1 cellular context compared by ENCODE assay signal in genomic region chr5:39283231-39283818, GRCh38.
TF ChIP-seq lines count a peak whose summit lies in the region.

No MANE protein-coding gene starts in this region.

TF ChIP-seq in HepG2, 621 proteins besides CTCF, POLR2A, EP300 and RAD21 (continued from another document):
- TF ChIP-seq PAXIP1 (CRISPR knock-in tag; conservative IDR thresholded peaks at IDR 0.05) (0 out of 2 replicates have a peak, but pooled peaks have one; percentile 19), REL (CRISPR knock-in tag; conservative IDR thresholded peaks at IDR 0.05) (no peak), NBN (conservative IDR thresholded peaks at IDR 0.05) (no peak), ZNF263 (CRISPR knock-in tag; IDR thresholded peaks at IDR 0.05) (0 out of 2 replicates have a peak, but pooled peaks have one; percentile 14), HNRNPUL1 (IDR thresholded peaks at IDR 0.05; ENCODE audit: low read depth, low read length) (0 out of 2 replicates have a peak, but pooled peaks have one; percentile 16), ATM (IDR thresholded peaks at IDR 0.05; ENCODE audit: borderline replicate concordance) (no peak), ZNF24 (IDR thresholded peaks at IDR 0.05) (no peak), MIXL1 (CRISPR knock-in tag; IDR thresholded peaks at IDR 0.05) (0 out of 2 replicates have a peak, but pooled peaks have one; percentile 32), SOX6 (IDR thresholded peaks at IDR 0.05) (no peak), SOX6 (CRISPR knock-in tag; IDR thresholded peaks at IDR 0.05) (peak; percentile 35; the same call in 1 of the 2 replicates), ZBTB7A (CRISPR knock-in tag; IDR thresholded peaks at IDR 0.05) (no peak), DPF2 (CRISPR knock-in tag; IDR thresholded peaks at IDR 0.05; ENCODE audit: borderline replicate concordance, low read depth) (no peak), ZSCAN5A (CRISPR knock-in tag; IDR thresholded peaks at IDR 0.05; ENCODE audit: borderline replicate concordance) (no peak), NR3C1 (CRISPR knock-in tag; IDR thresholded peaks at IDR 0.05) (no peak), ZNF7 (CRISPR knock-in tag; IDR thresholded peaks at IDR 0.05) (no peak), STAG1 (CRISPR knock-in tag; IDR thresholded peaks at IDR 0.05) (peak; percentile 81), HNF1A (IDR thresholded peaks at IDR 0.05; ENCODE audit: low read depth) (0 out of 2 replicates have a peak, but pooled peaks have one; percentile 28), HNF1A (CRISPR knock-in tag; IDR thresholded peaks at IDR 0.05; ENCODE audit: borderline replicate concordance) (no peak), ZNF33A (CRISPR knock-in tag; IDR thresholded peaks at IDR 0.05; ENCODE audit: borderline replicate concordance) (no peak)
- TF ChIP-seq, protein P1, sequence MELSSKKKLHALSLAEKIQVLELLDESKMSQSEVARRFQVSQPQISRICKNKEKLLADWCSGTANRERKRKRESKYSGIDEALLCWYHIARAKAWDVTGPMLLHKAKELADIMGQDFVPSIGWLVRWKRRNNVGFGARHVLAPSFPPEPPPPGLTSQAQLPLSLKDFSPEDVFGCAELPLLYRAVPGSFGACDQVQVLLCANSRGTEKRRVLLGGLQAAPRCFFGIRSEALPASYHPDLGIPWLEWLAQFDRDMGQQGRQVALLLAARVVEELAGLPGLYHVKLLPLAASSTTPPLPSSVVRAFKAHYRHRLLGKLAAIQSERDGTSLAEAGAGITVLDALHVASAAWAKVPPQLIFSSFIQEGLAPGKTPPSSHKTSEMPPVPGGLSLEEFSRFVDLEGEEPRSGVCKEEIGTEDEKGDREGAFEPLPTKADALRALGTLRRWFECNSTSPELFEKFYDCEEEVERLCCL (CRISPR knock-in tag; IDR thresholded peaks at IDR 0.05; ENCODE audit: borderline replicate concordance) = no peak
- TF ChIP-seq, protein P2, sequence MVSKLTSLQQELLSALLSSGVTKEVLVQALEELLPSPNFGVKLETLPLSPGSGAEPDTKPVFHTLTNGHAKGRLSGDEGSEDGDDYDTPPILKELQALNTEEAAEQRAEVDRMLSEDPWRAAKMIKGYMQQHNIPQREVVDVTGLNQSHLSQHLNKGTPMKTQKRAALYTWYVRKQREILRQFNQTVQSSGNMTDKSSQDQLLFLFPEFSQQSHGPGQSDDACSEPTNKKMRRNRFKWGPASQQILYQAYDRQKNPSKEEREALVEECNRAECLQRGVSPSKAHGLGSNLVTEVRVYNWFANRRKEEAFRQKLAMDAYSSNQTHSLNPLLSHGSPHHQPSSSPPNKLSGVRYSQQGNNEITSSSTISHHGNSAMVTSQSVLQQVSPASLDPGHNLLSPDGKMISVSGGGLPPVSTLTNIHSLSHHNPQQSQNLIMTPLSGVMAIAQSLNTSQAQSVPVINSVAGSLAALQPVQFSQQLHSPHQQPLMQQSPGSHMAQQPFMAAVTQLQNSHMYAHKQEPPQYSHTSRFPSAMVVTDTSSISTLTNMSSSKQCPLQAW (CRISPR knock-in tag; IDR thresholded peaks at IDR 0.05) = no peak; the same call in 1 of the 2 replicates
- TF ChIP-seq, protein P3, sequence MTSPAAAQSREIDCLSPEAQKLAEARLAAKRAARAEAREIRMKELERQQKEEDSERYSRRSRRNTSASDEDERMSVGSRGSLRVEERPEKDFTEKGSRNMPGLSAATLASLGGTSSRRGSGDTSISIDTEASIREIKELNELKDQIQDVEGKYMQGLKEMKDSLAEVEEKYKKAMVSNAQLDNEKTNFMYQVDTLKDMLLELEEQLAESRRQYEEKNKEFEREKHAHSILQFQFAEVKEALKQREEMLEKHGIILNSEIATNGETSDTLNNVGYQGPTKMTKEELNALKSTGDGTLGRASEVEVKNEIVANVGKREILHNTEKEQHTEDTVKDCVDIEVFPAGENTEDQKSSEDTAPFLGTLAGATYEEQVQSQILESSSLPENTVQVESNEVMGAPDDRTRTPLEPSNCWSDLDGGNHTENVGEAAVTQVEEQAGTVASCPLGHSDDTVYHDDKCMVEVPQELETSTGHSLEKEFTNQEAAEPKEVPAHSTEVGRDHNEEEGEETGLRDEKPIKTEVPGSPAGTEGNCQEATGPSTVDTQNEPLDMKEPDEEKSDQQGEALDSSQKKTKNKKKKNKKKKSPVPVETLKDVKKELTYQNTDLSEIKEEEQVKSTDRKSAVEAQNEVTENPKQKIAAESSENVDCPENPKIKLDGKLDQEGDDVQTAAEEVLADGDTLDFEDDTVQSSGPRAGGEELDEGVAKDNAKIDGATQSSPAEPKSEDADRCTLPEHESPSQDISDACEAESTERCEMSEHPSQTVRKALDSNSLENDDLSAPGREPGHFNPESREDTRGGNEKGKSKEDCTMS (CRISPR knock-in tag; conservative IDR thresholded peaks at IDR 0.05) = no peak
